ENCODE assay signal across 9 cellular contexts in genomic region chr6:156279306-156279969, GRCh38.
DNase-seq lines count a peak whose midpoint lies in the region; ATAC-seq and TF ChIP-seq lines count a peak whose summit lies in the region.
"Had no signal": no experiment of that assay in that cellular context is flagged by ENCODE, and none has a peak within 500 bp of the region (broad histone marks: within the 10 kb centered on the region; RNA-seq: fewer than 3 reads in every experiment).

No MANE protein-coding gene starts in this region.

- H3K27me3 ChIP-seq in left lung: no peaks in the 10 kb centered on the region
- H3K27me3 ChIP-seq: thyroid gland had no signal

- peak; percentile 54 for DNase-seq in MV-4-11 (lab: John Stamatoyannopoulos, UW)
- DNase-seq in left lung: no peak
- DNase-seq in EL: no peak
- DNase-seq in stimulated activated CD4-positive, alpha-beta T cell treated with anti-CD3 and anti-CD28 coated beads, Interleukin-2, amount 100 ng/mL, for 48 hours: no peak
- no peak for DNase-seq in anterior cingulate cortex (lab: John Stamatoyannopoulos, UW)
- DNase-seq in NCI-H187 (lab: John Stamatoyannopoulos, UW): no peak
- DNase-seq: thyroid gland had no signal

- H3K4me1 ChIP-seq in left lung: no peaks in the 10 kb centered on the region

- H3K27ac ChIP-seq in left lung: no peak overlapping the region

- H3K4me3 ChIP-seq in left lung: no peak overlapping the region
- H3K4me3 ChIP-seq: thyroid gland had no signal

- H3K9me3 ChIP-seq in left lung: peaks cover 0 to 3% of the 10 kb centered on the region in 2 donors
- H3K9me3 ChIP-seq: thyroid gland had no signal

- H3K36me3 ChIP-seq in left lung: no peaks in the 10 kb centered on the region
- H3K36me3 ChIP-seq: thyroid gland had no signal

- TF ChIP-seq CTCF in left lung (IDR thresholded peaks at IDR 0.05): no peak

- ATAC-seq in GM18870 (IDR thresholded peaks at IDR 0.05; ENCODE audit: unreplicated experiment) (peak; percentile 78), HG02571 (IDR thresholded peaks at IDR 0.05; ENCODE audit: unreplicated experiment) (peak; percentile 85), left lung (peak; percentile 59)

- intact Hi-C loops in left lung (cut with DNase I): no loop called here
